Comparison of ENCODE assay signal across 30 cellular contexts in genomic region chr17:61967729-61968128, GRCh38.
"Had no signal": no experiment of that assay in that cellular context is flagged by ENCODE, and none has a peak within 500 bp of the region (broad histone marks: within the 10 kb centered on the region; RNA-seq: fewer than 3 reads in every experiment).

No MANE protein-coding gene starts in this region.

- H3K4me3 Mint-ChIP-seq: activated CD4-positive, alpha-beta T cell treated with anti-CD3 and anti-CD28 coated beads, Interleukin-2, amount 10 ng/mL, durations not matched to agents 7 days and 5 days; activated T-helper 1 cell treated with anti-CD3 and anti-CD28 coated beads, Interleukin-12 subunit alpha, Interleukin-12 subunit beta, Interleukin-2, Interleukin-4 antibody, amounts not matched to agents 30 ng/mL and 10 ng/mL and 1 ng/mL, durations not matched to agents 14 hours and 24 hours and 36 hours; naive thymus-derived CD8-positive, alpha-beta T cell; neural crest cell; stimulated activated memory B cell treated with anti-CD40 and anti-IgM and Interleukin-4, amounts not matched to agents 10 μg/mL and 1 μg/mL and 100 μg/mL, for 72 hours; T-helper 1 cell treated with Interleukin-12 subunit alpha and Interleukin-12 subunit beta and Interleukin-4 antibody, amounts not matched to agents 30 μg/mL and 1 μg/mL, for 36 hours; WTC11 had no signal

- H2AFZ ChIP-seq: hepatocyte, parathyroid adenoma had no signal

- H3K27me3 Mint-ChIP-seq: activated CD4-positive, alpha-beta T cell treated with anti-CD3 and anti-CD28 coated beads, Interleukin-2, amount 10 ng/mL, durations not matched to agents 7 days and 5 days; naive thymus-derived CD8-positive, alpha-beta T cell; stimulated activated memory B cell treated with anti-CD40 and anti-IgM and Interleukin-4, amounts not matched to agents 10 μg/mL and 1 μg/mL and 100 μg/mL, for 72 hours had no signal

- H3K4me1 Mint-ChIP-seq: activated CD4-positive, alpha-beta T cell treated with anti-CD3 and anti-CD28 coated beads, Interleukin-2, amount 10 ng/mL, durations not matched to agents 7 days and 5 days; neural crest cell; stimulated activated memory B cell treated with anti-CD40 and anti-IgM and Interleukin-4, amounts not matched to agents 10 μg/mL and 1 μg/mL and 100 μg/mL, for 72 hours had no signal

- DNase-seq: activated CD4-positive, alpha-beta T cell treated with anti-CD3 and anti-CD28 coated beads for 1 hour; activated CD4-positive, alpha-beta T cell treated with anti-CD3 and anti-CD28 coated beads, Interleukin-2, amount 10 ng/mL, durations not matched to agents 7 days and 5 days; activated gamma-delta T cell treated with Interleukin-2 at 50 U/mL for 16 hours; activated naive CD4-positive, alpha-beta T cell treated with anti-CD3 and anti-CD28 coated beads, Interleukin-2, amount 50 U/mL, for 16 hours; activated T-cell treated with anti-CD3 and anti-CD28 coated beads for 4 hours; aorta; body of pancreas; colonic mucosa; effector CD8-positive, alpha-beta T cell; left colon; mammary epithelial cell; naive thymus-derived CD8-positive, alpha-beta T cell; occipital lobe; psoas muscle; stimulated activated CD4-positive, alpha-beta T cell treated with anti-CD3 and anti-CD28 coated beads, Interleukin-1b, Interleukin-23, amount 100 ng/mL, for 48 hours; stimulated activated CD4-positive, alpha-beta T cell treated with anti-CD3 and anti-CD28 coated beads, Interleukin-4, amount 100 ng/mL, for 4 hours; stimulated activated CD8-positive, alpha-beta memory T cell treated with anti-CD3 and anti-CD28 coated beads, Interleukin-4, amount 100 ng/mL, for 48 hours; stomach; thyroid gland; upper lobe of right lung had no signal

- H3K4me1 ChIP-seq: body of pancreas, colonic mucosa, gastroesophageal sphincter, parathyroid adenoma, psoas muscle, right atrium auricular region, stomach, thyroid gland, upper lobe of right lung had no signal

- H3K9me3 Mint-ChIP-seq: activated CD4-positive, alpha-beta T cell treated with anti-CD3 and anti-CD28 coated beads, Interleukin-2, amount 10 ng/mL, durations not matched to agents 7 days and 5 days; activated T-helper 1 cell treated with anti-CD3 and anti-CD28 coated beads, Interleukin-12 subunit alpha, Interleukin-12 subunit beta, Interleukin-2, Interleukin-4 antibody, amounts not matched to agents 30 ng/mL and 10 ng/mL and 1 ng/mL, durations not matched to agents 14 hours and 24 hours and 36 hours; naive thymus-derived CD8-positive, alpha-beta T cell; neural crest cell; stimulated activated memory B cell treated with anti-CD40 and anti-IgM and Interleukin-4, amounts not matched to agents 10 μg/mL and 1 μg/mL and 100 μg/mL, for 72 hours; T-helper 1 cell treated with Interleukin-12 subunit alpha and Interleukin-12 subunit beta and Interleukin-4 antibody, amounts not matched to agents 30 μg/mL and 1 μg/mL, for 36 hours; WTC11 had no signal

- H3K9me3 ChIP-seq: body of pancreas, colonic mucosa, gastroesophageal sphincter, psoas muscle, right atrium auricular region, stomach, thyroid gland, upper lobe of right lung had no signal

- H3K36me3 ChIP-seq: colonic mucosa had no signal

- H3K4me3 ChIP-seq: body of pancreas, colonic mucosa, gastroesophageal sphincter, hepatocyte, psoas muscle, right atrium auricular region, smooth muscle cell, stomach, thyroid gland, upper lobe of right lung had no signal

- H3K27ac Mint-ChIP-seq: activated CD4-positive, alpha-beta T cell treated with anti-CD3 and anti-CD28 coated beads, Interleukin-2, amount 10 ng/mL, durations not matched to agents 7 days and 5 days; activated T-helper 1 cell treated with anti-CD3 and anti-CD28 coated beads, Interleukin-12 subunit alpha, Interleukin-12 subunit beta, Interleukin-2, Interleukin-4 antibody, amounts not matched to agents 30 ng/mL and 10 ng/mL and 1 ng/mL, durations not matched to agents 14 hours and 24 hours and 36 hours; stimulated activated memory B cell treated with anti-CD40 and anti-IgM and Interleukin-4, amounts not matched to agents 10 μg/mL and 1 μg/mL and 100 μg/mL, for 72 hours; T-helper 1 cell treated with Interleukin-12 subunit alpha and Interleukin-12 subunit beta and Interleukin-4 antibody, amounts not matched to agents 30 μg/mL and 1 μg/mL, for 36 hours; WTC11 had no signal

- H3K27ac ChIP-seq: body of pancreas, colonic mucosa, gastroesophageal sphincter, hepatocyte, parathyroid adenoma, psoas muscle, right atrium auricular region, stomach, thyroid gland, upper lobe of right lung had no signal

- H3K9ac ChIP-seq: parathyroid adenoma had no signal

- ATAC-seq: body of pancreas; gastroesophageal sphincter; left colon; naive thymus-derived CD8-positive, alpha-beta T cell; psoas muscle; stimulated activated memory B cell treated with anti-CD40 and anti-IgM and Interleukin-4, amounts not matched to agents 10 μg/mL and 1 μg/mL and 100 μg/mL, for 72 hours; upper lobe of right lung; WTC11 had no signal

- H3K4me2 ChIP-seq: hepatocyte, smooth muscle cell had no signal

- H3K27me3 ChIP-seq: body of pancreas, colonic mucosa, gastroesophageal sphincter, hepatocyte, right atrium auricular region, stomach, thyroid gland, upper lobe of right lung had no signal
